In the genomic region with DNA sequence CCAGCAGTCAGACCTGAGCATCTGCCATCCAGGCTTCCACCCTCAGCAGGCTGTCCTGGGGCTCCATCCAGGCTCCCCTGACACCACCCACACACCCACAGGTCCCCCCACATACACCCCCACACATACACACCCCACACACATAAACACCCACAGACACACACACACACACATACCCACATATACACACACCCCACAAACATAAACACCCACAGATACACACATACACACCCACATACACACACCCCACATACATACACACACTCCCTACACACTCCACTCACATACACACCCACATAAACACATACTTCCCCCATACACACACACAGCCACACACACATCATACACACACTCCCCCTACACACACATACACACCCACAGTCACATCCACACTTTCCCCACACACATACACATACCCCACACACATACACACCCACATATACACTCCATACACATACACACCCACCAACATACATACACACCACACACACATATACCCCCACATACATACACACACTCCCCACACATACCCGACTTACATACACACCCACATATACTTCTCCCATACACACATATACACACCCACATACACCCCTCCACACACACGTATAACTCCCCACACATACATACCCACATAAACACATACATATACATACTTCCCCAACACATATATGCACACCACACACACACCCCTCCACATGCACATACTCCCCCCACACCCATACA, we compare ENCODE assay signal across 15 cellular contexts.
DNase-seq lines count a peak whose midpoint lies in the region; ATAC-seq, FAIRE-seq and TF ChIP-seq lines count a peak whose summit lies in the region.
"Had no signal": no experiment of that assay in that cellular context is flagged by ENCODE, and none has a peak within 500 bp of the region (broad histone marks: within the 10 kb centered on the region; RNA-seq: fewer than 3 reads in every experiment).

No MANE protein-coding gene starts in this region.

- DNase-seq in GM12891 (ENCODE audit: insufficient read length, low spot score) (no peak), body of pancreas (no peak), GM20000 (ENCODE audit: low spot score) (no peak), SKM-1 treated with dmso at 0.1 percent for 144 hours (lab: John Stamatoyannopoulos, UW; ENCODE audit: unreplicated experiment) (no peak)
- DNase-seq in stimulated activated naive CD8-positive, alpha-beta T cell treated with anti-CD3 and anti-CD28 coated beads, Interleukin-15, Interleukin-2, amounts not matched to agents 100 U/mL and 50 U/mL, for 24 hours: no peak
- DNase-seq: CD8-positive, alpha-beta T cell; NCI-H2107; NCI-H345; NCI-H526 treated with DMSO at 0.1 percent for 48 hours; NK-92 treated with Interleukin-12 subunit alpha and Interleukin-12 subunit beta, amount 100 ng/mL, for 24 hours; OCI-M1; RPMI8226 had no signal

- H3K36me3 ChIP-seq in body of pancreas (replicated peaks in 1 of 2; ENCODE audit: insufficient read depth in 1 of 2, low read depth in 2 of 2): no peaks in the 10 kb centered on the region
- H3K36me3 ChIP-seq in muscle layer of colon (ENCODE audit: insufficient read depth, low read length): no peaks in the 10 kb centered on the region
- H3K36me3 ChIP-seq: SJSA1 had no signal

- intact Hi-C loops in body of pancreas (cut with DNase I): no loop called here

- TF ChIP-seq POLR2A in GM12891 (IDR thresholded peaks at IDR 0.05; ENCODE audit: low read depth, low read length) (no peak), body of pancreas (IDR thresholded peaks at IDR 0.05) (peak in 2 of 3 donors; percentile 25 to 36)

- no peaks in the 10 kb centered on the region for H3K27me3 ChIP-seq in body of pancreas
- H3K27me3 ChIP-seq in muscle layer of colon (ENCODE audit: control insufficient read depth in 1 of 2, insufficient read depth in 2 of 2, low read length in 2 of 2): no peaks in the 10 kb centered on the region
- H3K27me3 ChIP-seq: SJSA1 had no signal

- FAIRE-seq in GM12891 (lab: Jason Lieb, UNC): peak; percentile 33

- H3K4me3 ChIP-seq in body of pancreas (peak overlapping the region; percentile 8 to 52), muscle layer of colon (ENCODE audit: low read depth in 1 of 2, low read length in 2 of 2) (peak overlapping the region in 1 of 2 donors; percentile 33)
- H3K4me3 ChIP-seq: SJSA1 had no signal

- 21 to 48% methylated on average over 2 of the region's 2 CpGs for WGBS in body of pancreas, 2 donors

- H3K4me1 ChIP-seq in body of pancreas: peaks cover 47% of the 10 kb centered on the region
- H3K4me1 ChIP-seq in muscle layer of colon (ENCODE audit: insufficient read depth, low read length): peaks cover 25% of the 10 kb centered on the region
- H3K4me1 ChIP-seq: SJSA1 had no signal

- H3K27ac ChIP-seq in body of pancreas: peak overlapping the region; percentile 69 to 92 (median 89)
- H3K27ac ChIP-seq in muscle layer of colon (ENCODE audit: low read depth, low read length): peak overlapping the region; percentile 76
- H3K27ac ChIP-seq: SJSA1 had no signal

- no peaks in the 10 kb centered on the region for H3K9me3 ChIP-seq in body of pancreas
- no peaks in the 10 kb centered on the region for H3K9me3 ChIP-seq in muscle layer of colon (ENCODE audit: low read length)
- H3K9me3 ChIP-seq: SJSA1 had no signal

- TF ChIP-seq CTCF in body of pancreas (IDR thresholded peaks at IDR 0.05) (no peak), GM20000 (IDR thresholded peaks at IDR 0.05; ENCODE audit: extremely low read depth, missing control alignments) (no peak)

- ATAC-seq in body of pancreas (no peak), HG03280 (IDR thresholded peaks at IDR 0.05; ENCODE audit: unreplicated experiment) (no peak)
- ATAC-seq in stimulated activated naive CD8-positive, alpha-beta T cell treated with anti-CD3 and anti-CD28 coated beads, Interleukin-15, Interleukin-2, amounts not matched to agents 100 U/mL and 50 U/mL, for 24 hours: peak; percentile 19
- ATAC-seq: CD8-positive, alpha-beta T cell had no signal

- no peak overlapping the region for H3K9ac ChIP-seq in muscle layer of colon (ENCODE audit: low read length)

TF ChIP-seq in GM12891, 5 proteins besides CTCF, POLR2A, EP300 and RAD21:
- TF ChIP-seq POLR2AphosphoS5 (IDR thresholded peaks at IDR 0.05; ENCODE audit: low read depth, low read length): no peak
- TF ChIP-seq SPI1 (IDR thresholded peaks at IDR 0.05; ENCODE audit: low read depth, low read length): no peak
- no peak for TF ChIP-seq TAF1 (IDR thresholded peaks at IDR 0.05; ENCODE audit: low read depth, low read length)
- no peak for TF ChIP-seq PAX5 (IDR thresholded peaks at IDR 0.05; ENCODE audit: insufficient read depth, low read length, severe bottlenecking)
